In genomic region chr1:27391511-27392095, GRCh38 we compare ENCODE assay signal across 8 cellular contexts. TPM values are rescaled to one million over a fixed set of nuclear protein-coding genes. Genes with fewer than 3 reads are reported as not detected.
DNase-seq lines count a peak whose midpoint lies in the region; ATAC-seq and TF ChIP-seq lines count a peak whose summit lies in the region.

No MANE protein-coding gene starts in this region.

- TF ChIP-seq EP300 in esophagus muscularis mucosa (IDR thresholded peaks at IDR 0.05) = peak; percentile 25

- WGBS in esophagus muscularis mucosa = 16% methylated on average over 13 of the region's 13 CpGs
- WGBS in urinary bladder = 6% methylated on average over 13 of the region's 13 CpGs

- no peak for TF ChIP-seq POLR2A in esophagus muscularis mucosa (IDR thresholded peaks at IDR 0.05; ENCODE audit: low read depth)

- peak overlapping the region in 3 of 4 donors; percentile 6 to 89 (median 72) for H3K4me3 Mint-ChIP-seq in IgD-negative memory B cell
- peak overlapping the region; percentile 65 for H3K4me3 Mint-ChIP-seq in activated CD8-positive, alpha-beta T cell treated with anti-CD3 and anti-CD28 coated beads for 36 hours

- H3K27me3 Mint-ChIP-seq in IgD-negative memory B cell = peaks cover 7% of the 10 kb centered on the region
- H3K27me3 Mint-ChIP-seq in activated CD8-positive, alpha-beta T cell treated with anti-CD3 and anti-CD28 coated beads for 36 hours = no peaks in the 10 kb centered on the region

- peaks cover 2% of the 10 kb centered on the region for H3K36me3 Mint-ChIP-seq in IgD-negative memory B cell
- no peaks in the 10 kb centered on the region for H3K36me3 Mint-ChIP-seq in activated CD8-positive, alpha-beta T cell treated with anti-CD3 and anti-CD28 coated beads for 36 hours (ENCODE audit: low read depth)

- H3K36me3 ChIP-seq in BLaER1 = no peaks in the 10 kb centered on the region
- no peaks in the 10 kb centered on the region for H3K36me3 ChIP-seq in esophagus muscularis mucosa
- no peaks in the 10 kb centered on the region for H3K36me3 ChIP-seq in muscle layer of colon (ENCODE audit: insufficient read depth, low read length)
- no peaks in the 10 kb centered on the region for H3K36me3 ChIP-seq in urinary bladder (ENCODE audit: insufficient read depth)

- H3K4me2 ChIP-seq in BLaER1 = peak overlapping the region; percentile 98

- H3K9ac ChIP-seq in BLaER1 (no peak overlapping the region; the same call in 1 of the 2 replicates), muscle layer of colon (ENCODE audit: low read length) (no peak overlapping the region)

- in situ Hi-C loops in KBM-7 (cut with MboI; ENCODE audit: low pct_unique_long_range_greater_than_20kb, low sequenced_read_pairs) = loop anchor here (25.0 kb wide), 1 partner anchor 279 kb away; no protein-coding TSS in a partner anchor

- peak overlapping the region in 2 of 3 donors; percentile 3 to 92 for H3K27ac Mint-ChIP-seq in IgD-negative memory B cell
- H3K27ac Mint-ChIP-seq in activated CD8-positive, alpha-beta T cell treated with anti-CD3 and anti-CD28 coated beads for 36 hours = peak overlapping the region; percentile 89

- POLR2A ChIA-PET in activated CD8-positive, alpha-beta T cell treated with anti-CD3 and anti-CD28 coated beads for 36 hours (lab: Charles Lee) = interaction anchor here (1.1 to 2.2 kb wide), 5 partner anchors 10 to 91 kb away, joined by 3 to 11 read pairs (median 3); partner anchors contain the start of gene SYTL1

- no peak overlapping the region for H3K27ac ChIP-seq in BLaER1
- H3K27ac ChIP-seq in esophagus muscularis mucosa (replicated peaks in 1 of 4) = peak overlapping the region; percentile 36 to 77 (median 70)
- peak overlapping the region; percentile 28 for H3K27ac ChIP-seq in muscle layer of colon (ENCODE audit: low read depth, low read length)
- no peak overlapping the region for H3K27ac ChIP-seq in urinary bladder (ENCODE audit: low read depth)

- peaks cover 9 to 15% (median 11%) of the 10 kb centered on the region in 3 donors for H3K4me1 Mint-ChIP-seq in IgD-negative memory B cell
- H3K4me1 Mint-ChIP-seq in activated CD8-positive, alpha-beta T cell treated with anti-CD3 and anti-CD28 coated beads for 36 hours (ENCODE audit: low read depth) = peaks cover 17% of the 10 kb centered on the region

- intact Hi-C loops in activated CD8-positive, alpha-beta T cell treated with anti-CD3 and anti-CD28 coated beads for 36 hours (cut with micrococcal nuclease) = loop anchor here (5.0 to 10.0 kb wide), 3 partner anchors 47 to 273 kb away; partner anchors contain the start of gene SYTL1
- intact Hi-C loops in esophagus muscularis mucosa (cut with DNase I) = loop anchor here (5.0 kb wide), 1 partner anchor 271 kb away; no protein-coding TSS in a partner anchor

- H3K4me1 ChIP-seq in BLaER1 (peaks cover 43% of the 10 kb centered on the region), esophagus muscularis mucosa (peaks cover 26 to 44% (median 35%) of the 10 kb centered on the region in 4 donors), muscle layer of colon (ENCODE audit: insufficient read depth, low read length) (peaks cover 13% of the 10 kb centered on the region), urinary bladder (ENCODE audit: insufficient read depth) (no peaks in the 10 kb centered on the region)

- no peak overlapping the region; the same call in 1 of the 2 replicates for H3K4me3 ChIP-seq in BLaER1
- peak overlapping the region; percentile 55 to 68 (median 58) for H3K4me3 ChIP-seq in esophagus muscularis mucosa
- peak overlapping the region; percentile 8 to 44 for H3K4me3 ChIP-seq in muscle layer of colon (ENCODE audit: low read depth in 1 of 2, low read length in 2 of 2)
- H3K4me3 ChIP-seq in urinary bladder (ENCODE audit: low read depth, low read length) = peak overlapping the region; percentile 42

- DNase-seq in activated CD8-positive, alpha-beta T cell treated with anti-CD3 and anti-CD28 coated beads for 36 hours = peak; percentile 57
- DNase-seq in esophagus muscularis mucosa (ENCODE audit: extremely low spot score) (no peak), KBM-7 (no peak)

- H3K27me3 ChIP-seq in BLaER1 (no peaks in the 10 kb centered on the region), esophagus muscularis mucosa (no peaks in the 10 kb centered on the region), muscle layer of colon (ENCODE audit: control insufficient read depth in 1 of 2, insufficient read depth in 2 of 2, low read length in 2 of 2) (no peaks in the 10 kb centered on the region)

- no peak for TF ChIP-seq CTCF in activated CD8-positive, alpha-beta T cell treated with anti-CD3 and anti-CD28 coated beads for 36 hours (IDR thresholded peaks at IDR 0.05)
- TF ChIP-seq CTCF in esophagus muscularis mucosa (IDR thresholded peaks at IDR 0.05) = peak in 1 of 3 experiments; percentile 11

- H3K9me3 Mint-ChIP-seq in IgD-negative memory B cell = no peaks in the 10 kb centered on the region
- no peaks in the 10 kb centered on the region for H3K9me3 Mint-ChIP-seq in activated CD8-positive, alpha-beta T cell treated with anti-CD3 and anti-CD28 coated beads for 36 hours

- H3K9me3 ChIP-seq in BLaER1 (no peaks in the 10 kb centered on the region), esophagus muscularis mucosa (no peaks in the 10 kb centered on the region), muscle layer of colon (ENCODE audit: low read length) (no peaks in the 10 kb centered on the region)

- no peaks in the 10 kb centered on the region for H4K20me1 ChIP-seq in BLaER1

- CTCF ChIA-PET in activated CD8-positive, alpha-beta T cell treated with anti-CD3 and anti-CD28 coated beads for 36 hours (lab: Charles Lee) = interaction anchor here (0.9 to 12.1 kb wide), 12 partner anchors 9 to 271 kb away, joined by 3 to 242 read pairs (median 4); partner anchors contain the start of genes AHDC1, CD164L2, MAP3K6 and SYTL1

- ATAC-seq in activated CD8-positive, alpha-beta T cell treated with anti-CD3 and anti-CD28 coated beads for 36 hours = no peak
- ATAC-seq in GM19023 (IDR thresholded peaks at IDR 0.05; ENCODE audit: unreplicated experiment) = no peak

RNA-seq across cellular contexts. Expression of gene GPR3, which starts 0.8 kb away (rescaled TPM):
- polyA plus RNA-seq in IgD-negative memory B cell (0.16 TPM), urinary bladder (1.8 TPM)
- total RNA-seq in activated CD8-positive, alpha-beta T cell treated with anti-CD3 and anti-CD28 coated beads for 36 hours = 1 to 10 TPM; 1.1 to 1.7 TPM
- total RNA-seq in esophagus muscularis mucosa (1 to 10 TPM in 1 of 4 donors, under 1 TPM in 1, not detected in 2; 0.13 to 4.5 TPM), urinary bladder (0.16 TPM)

RNA-seq across cellular contexts. Expression of gene CD164L2, which starts 8.5 kb away (rescaled TPM):
- polyA plus RNA-seq in IgD-negative memory B cell (not detected), urinary bladder (0.06 TPM)
- not detected for total RNA-seq in activated CD8-positive, alpha-beta T cell treated with anti-CD3 and anti-CD28 coated beads for 36 hours
- total RNA-seq in esophagus muscularis mucosa (not detected), urinary bladder (not detected)

RNA-seq across cellular contexts. Expression of gene FCN3, which starts 17.0 kb away (rescaled TPM):
- polyA plus RNA-seq in IgD-negative memory B cell = not detected
- not detected for total RNA-seq in activated CD8-positive, alpha-beta T cell treated with anti-CD3 and anti-CD28 coated beads for 36 hours
- total RNA-seq in esophagus muscularis mucosa = 10 to 100 TPM in 2 of 4 donors, 1 to 10 TPM in 2; 2.9 to 16.6 (median 10.5) TPM
- total RNA-seq in urinary bladder = not detected
- 4.5 TPM for polyA plus RNA-seq in urinary bladder

RNA-seq across cellular contexts. Expression of gene MAP3K6, which starts 24.8 kb away (rescaled TPM):
- polyA plus RNA-seq in IgD-negative memory B cell = 3.9 TPM
- total RNA-seq in activated CD8-positive, alpha-beta T cell treated with anti-CD3 and anti-CD28 coated beads for 36 hours = 1 to 10 TPM; 8.3 to 9.5 TPM
- total RNA-seq in esophagus muscularis mucosa = 10 to 100 TPM; 29.7 to 80.1 (median 55.4) TPM
- 10.1 TPM for total RNA-seq in urinary bladder
- 83.3 TPM for polyA plus RNA-seq in urinary bladder

RNA-seq across cellular contexts. Expression of gene SYTL1, which starts 49.8 kb away (rescaled TPM):
- polyA plus RNA-seq in IgD-negative memory B cell (130 TPM), urinary bladder (31.0 TPM)
- total RNA-seq in activated CD8-positive, alpha-beta T cell treated with anti-CD3 and anti-CD28 coated beads for 36 hours = 10 to 100 TPM; 77.7 to 80.6 TPM
- total RNA-seq in esophagus muscularis mucosa (1 to 10 TPM in 2 of 4 donors, under 1 TPM in 2; 0.29 to 3.7 (median 1.5) TPM), urinary bladder (12.8 TPM)

Comparison
In these comparisons a context has a peak if more than half of its experiments do, and no peak if none do; other contexts are left out.
1. H3K27ac ChIP-seq: peak in esophagus muscularis mucosa (4 of 4) and muscle layer of colon (single experiment); none in BLaER1 (single experiment) and urinary bladder (single experiment).